In genomic region chr16:82152641-82153094, GRCh38 we compare ENCODE assay signal across 15 cellular contexts. TPM values are rescaled to one million over a fixed set of nuclear protein-coding genes. Genes with fewer than 3 reads are reported as not detected.
DNase-seq lines count a peak whose midpoint lies in the region; ATAC-seq and TF ChIP-seq lines count a peak whose summit lies in the region.
"Had no signal": no experiment of that assay in that cellular context is flagged by ENCODE, and none has a peak within 500 bp of the region (broad histone marks: within the 10 kb centered on the region; RNA-seq: fewer than 3 reads in every experiment).

No MANE protein-coding gene starts in this region.

- intact Hi-C loops in colonic mucosa (cut with DNase I): no loop called here
- intact Hi-C loops in prostate gland (cut with DNase I): no loop called here

- 49% methylated on average over 7 of the region's 8 CpGs for WGBS in prostate gland

- H3K9ac ChIP-seq in HUES6 (ENCODE audit: low read length) (peak overlapping the region; percentile 34), colonic mucosa (ENCODE audit: low read depth in 2 of 2, low read length in 2 of 2) (no peak overlapping the region)
- H3K9ac ChIP-seq: KMS-11 had no signal

- H3K27me3 ChIP-seq in HUES6 (ENCODE audit: control insufficient read depth, insufficient read depth, low read length) (no peaks in the 10 kb centered on the region), colonic mucosa (no peaks in the 10 kb centered on the region), prostate gland (replicated peaks; ENCODE audit: insufficient read depth) (no peaks in the 10 kb centered on the region)
- H3K27me3 ChIP-seq: cardiac muscle cell, Peyer's patch had no signal

- H3K4me1 ChIP-seq in HUES6 (ENCODE audit: control insufficient read depth, insufficient read depth, low read length) (peaks cover 11% of the 10 kb centered on the region; the same call in 1 of the 2 replicates), colonic mucosa (no peaks in the 10 kb centered on the region), prostate gland (replicated peaks) (peaks cover 8% of the 10 kb centered on the region)
- H3K4me1 ChIP-seq: Peyer's patch had no signal

- TF ChIP-seq CTCF in colonic mucosa (IDR thresholded peaks at IDR 0.05): no peak
- no peak for TF ChIP-seq CTCF in prostate gland (IDR thresholded peaks at IDR 0.05)

- H3K4me3 ChIP-seq in HUES6 (ENCODE audit: low read depth, low read length) (no peak overlapping the region), colonic mucosa (no peak overlapping the region), prostate gland (no peak overlapping the region)
- H3K4me3 ChIP-seq: cardiac muscle cell, Peyer's patch had no signal

- DNase-seq in DMS153 (lab: John Stamatoyannopoulos, UW): peak; percentile 74
- peak; percentile 57 for DNase-seq in colonic mucosa
- peak; percentile 81 for DNase-seq in prostate gland (ENCODE audit: low spot score)
- no peak for DNase-seq in RPMI8226
- DNase-seq in anterior cingulate cortex (lab: John Stamatoyannopoulos, UW): no peak
- no peak for DNase-seq in epidermal melanocyte (ENCODE audit: insufficient read length, low spot score)
- DNase-seq: activated naive CD4-positive, alpha-beta T cell treated with anti-CD3 and anti-CD28 coated beads for 36 hours; C1 segment of cervical spinal cord; NCI-H187; NCI-H510A treated with DMSO at 0.1 percent for 48 hours; Peyer's patch had no signal

- H3K9me3 ChIP-seq in HUES6 (ENCODE audit: control insufficient read depth, insufficient read depth, low read depth, low read length) (peaks cover 3% of the 10 kb centered on the region; the same call in 1 of the 2 replicates), colonic mucosa (no peaks in the 10 kb centered on the region), prostate gland (no peaks in the 10 kb centered on the region)
- H3K9me3 ChIP-seq: Peyer's patch had no signal

- H3K36me3 ChIP-seq in HUES6 (ENCODE audit: control insufficient read depth, insufficient read depth, low read length) (peaks cover 47% of the 10 kb centered on the region), colonic mucosa (no peaks in the 10 kb centered on the region), prostate gland (no peaks in the 10 kb centered on the region)

- no peak for ATAC-seq in HG02840 (IDR thresholded peaks at IDR 0.05; ENCODE audit: low FRiP score, unreplicated experiment)

- no peak for TF ChIP-seq POLR2A in prostate gland (IDR thresholded peaks at IDR 0.05)

- H3K27ac ChIP-seq in HUES6 (ENCODE audit: low read depth, low read length) (peak overlapping the region; percentile 63; the same call in 1 of the 2 replicates), colonic mucosa (no peak overlapping the region), prostate gland (no peak overlapping the region)
- H3K27ac ChIP-seq: cardiac muscle cell, KMS-11, Peyer's patch had no signal

RNA-seq across cellular contexts. Expression of gene MPHOSPH6, which starts 17.4 kb away (rescaled TPM):
- total RNA-seq in colonic mucosa (10 to 100 TPM; 18.1 to 22.8 TPM), prostate gland (10 to 100 TPM; 23.7 to 23.8 TPM)

Comparison
In these comparisons a context has a peak if more than half of its experiments do, and no peak if none do; other contexts are left out.
1. DNase-seq: peak in DMS153 (single experiment), colonic mucosa (single experiment) and prostate gland (single experiment); none in RPMI8226 (single experiment), anterior cingulate cortex (0 of 58) and epidermal melanocyte (single experiment).